Comparison of ENCODE assay signal across 8 cellular contexts in the genomic region with DNA sequence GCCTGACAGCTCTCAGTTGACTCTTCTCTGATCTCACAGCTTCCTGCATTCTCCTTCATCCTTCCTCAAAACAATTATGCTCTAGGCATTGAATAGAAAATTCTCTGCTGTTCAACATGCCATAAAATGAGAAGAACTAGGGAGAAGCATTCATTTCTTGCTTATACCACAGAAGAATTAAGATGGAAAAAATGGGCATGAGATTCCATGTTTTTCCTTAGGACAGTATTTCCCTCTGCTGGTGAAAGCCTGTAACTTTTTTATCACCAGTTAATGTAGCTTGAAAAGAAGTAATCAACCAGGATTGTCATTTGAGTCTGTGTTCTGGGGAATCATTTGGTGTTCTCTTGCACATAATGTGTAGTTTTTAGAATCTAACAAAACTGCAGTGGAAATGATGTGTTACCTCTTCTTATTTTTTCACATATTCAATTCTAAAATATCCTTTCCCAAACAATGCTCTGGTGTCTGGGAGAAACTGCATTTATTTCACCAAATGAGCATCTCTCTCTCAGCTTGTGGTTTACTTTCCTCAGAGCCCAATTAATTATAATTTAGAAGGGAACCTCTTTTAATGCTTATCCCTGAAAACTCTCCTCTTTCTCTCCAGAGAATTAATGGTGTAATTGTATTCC.
DNase-seq lines count a peak whose midpoint lies in the region; ATAC-seq and TF ChIP-seq lines count a peak whose summit lies in the region.

No MANE protein-coding gene starts in this region.

- intact Hi-C loops in Calu3 (cut with micrococcal nuclease; ENCODE audit: unreplicated experiment) = loop anchor here (1.0 to 2.0 kb wide), 2 partner anchors 177 to 391 kb away; no protein-coding TSS in a partner anchor

- TF ChIP-seq CTCF in Calu3 (IDR thresholded peaks at IDR 0.05; ENCODE audit: unreplicated experiment) (peak; percentile 31), chondrocyte (IDR thresholded peaks at IDR 0.05) (peak; percentile 96)

- no peak for DNase-seq in Calu3
- DNase-seq in NCI-H1092 treated with DMSO at 0.1 percent for 48 hours (lab: John Stamatoyannopoulos, UW) = peak; percentile 2
- DNase-seq in chondrocyte (ENCODE audit: low spot score) = no peak
- peak; percentile 49 for DNase-seq in midbrain (lab: John Stamatoyannopoulos, UW)
- no peak for DNase-seq in stimulated activated CD4-positive, alpha-beta T cell treated with anti-CD3 and anti-CD28 coated beads, Interleukin-4, amount 100 ng/mL, for 4 hours
- no peak for DNase-seq in HuH-7.5 (ENCODE audit: low spot score)
- no peak for DNase-seq in activated T-cell treated with anti-CD3 and anti-CD28 coated beads, Interleukin-2, amount 50 U/mL, for 48 hours
- DNase-seq in effector memory CD8-positive, alpha-beta T cell = no peak

- no TSS peak for BruUV-seq in Calu3 (replicated peaks; lab: Mats Ljungman, UMichigan)

- H3K4me3 Mint-ChIP-seq in Calu3 (ENCODE audit: low read depth, unreplicated experiment) (no peak overlapping the region), chondrocyte (ENCODE audit: unreplicated experiment) (no peak overlapping the region)
- no peak overlapping the region for H3K4me3 Mint-ChIP-seq in effector memory CD8-positive, alpha-beta T cell

- H3K27ac Mint-ChIP-seq in Calu3 (ENCODE audit: unreplicated experiment) = no peak overlapping the region
- H3K27ac Mint-ChIP-seq in chondrocyte (ENCODE audit: unreplicated experiment) = no peak overlapping the region
- H3K27ac Mint-ChIP-seq in effector memory CD8-positive, alpha-beta T cell = no peak overlapping the region

- peaks cover 13% of the 10 kb centered on the region for H3K27me3 Mint-ChIP-seq in Calu3 (ENCODE audit: unreplicated experiment)
- peaks cover 3% of the 10 kb centered on the region for H3K27me3 Mint-ChIP-seq in chondrocyte (ENCODE audit: low read depth)
- H3K27me3 Mint-ChIP-seq in effector memory CD8-positive, alpha-beta T cell = no peaks in the 10 kb centered on the region

- H3K4me1 Mint-ChIP-seq in Calu3 (ENCODE audit: low read depth, unreplicated experiment) (peaks cover 19% of the 10 kb centered on the region), chondrocyte (ENCODE audit: low read depth) (peaks cover 3% of the 10 kb centered on the region)
- H3K4me1 Mint-ChIP-seq in effector memory CD8-positive, alpha-beta T cell (ENCODE audit: low read depth in 2 of 2) = no peaks in the 10 kb centered on the region

- H3K9me3 Mint-ChIP-seq in Calu3 (ENCODE audit: low read depth, unreplicated experiment) (peaks cover 4% of the 10 kb centered on the region), chondrocyte (ENCODE audit: low read depth) (no peaks in the 10 kb centered on the region)
- H3K9me3 Mint-ChIP-seq in effector memory CD8-positive, alpha-beta T cell = peaks cover 0 to 2% of the 10 kb centered on the region in 2 donors

- CTCF ChIA-PET in Calu3 (lab: Charles Lee) = interaction anchor here (0.6 to 1.6 kb wide), 15 partner anchors 8 to 400 kb away, joined by 3 to 23 read pairs (median 3); a partner anchor contains a TSS

- no peak for ATAC-seq in effector memory CD8-positive, alpha-beta T cell (replicated peaks)

- H3K36me3 Mint-ChIP-seq in Calu3 (ENCODE audit: insufficient read depth, unreplicated experiment) = no peaks in the 10 kb centered on the region
- peaks cover 2% of the 10 kb centered on the region for H3K36me3 Mint-ChIP-seq in chondrocyte (ENCODE audit: low read depth)
- H3K36me3 Mint-ChIP-seq in effector memory CD8-positive, alpha-beta T cell (ENCODE audit: insufficient read depth) = no peaks in the 10 kb centered on the region

Comparison
In these comparisons a context has a peak if more than half of its experiments do, and no peak if none do; other contexts are left out.
1. DNase-seq: peak in NCI-H1092 treated with DMSO at 0.1 percent for 48 hours (single experiment) and midbrain (single experiment); none in Calu3 (single experiment), chondrocyte (single experiment), stimulated activated CD4-positive, alpha-beta T cell treated with anti-CD3 and anti-CD28 coated beads, Interleukin-4, amount 100 ng/mL, for 4 hours (0 of 2), HuH-7.5 (single experiment), activated T-cell treated with anti-CD3 and anti-CD28 coated beads, Interleukin-2, amount 50 U/mL, for 48 hours (0 of 2) and effector memory CD8-positive, alpha-beta T cell (0 of 3).